8 cellular contexts compared by ENCODE assay signal in genomic region chr7:22452142-22452763, GRCh38. TPM values are rescaled to one million over a fixed set of nuclear protein-coding genes. Genes with fewer than 3 reads are reported as not detected.
DNase-seq lines count a peak whose midpoint lies in the region; ATAC-seq and TF ChIP-seq lines count a peak whose summit lies in the region.

No MANE protein-coding gene starts in this region.

- peak overlapping the region; percentile 55 for H3K27ac ChIP-seq in caudate nucleus (ENCODE audit: low read depth, low read length)

- ATAC-seq in GM18907 (IDR thresholded peaks at IDR 0.05; ENCODE audit: unreplicated experiment) = no peak
- no peak for ATAC-seq in HG03108 (IDR thresholded peaks at IDR 0.05; ENCODE audit: unreplicated experiment)

- DNase-seq in NCI-H460 (ENCODE audit: extremely low read depth, low read depth) = peak; percentile 47
- DNase-seq in caudate nucleus (lab: John Stamatoyannopoulos, UW) = peak in 53 of 61 donors; percentile 7 to 79 (median 47)
- peak; percentile 22 for DNase-seq in kidney glomerular epithelial cell (lab: John Stamatoyannopoulos, UW)
- peak; percentile 25 for DNase-seq in stimulated activated CD4-positive, alpha-beta T cell treated with anti-CD3 and anti-CD28 coated beads, Interleukin-4, amount 100 ng/mL, for 1 hour
- DNase-seq in NCI-H1436 (lab: John Stamatoyannopoulos, UW) = no peak

- peak; percentile 80 for TF ChIP-seq CTCF in GM12872 (IDR thresholded peaks at IDR 0.05; ENCODE audit: insufficient read depth, low read depth, low read length)

RNA-seq across cellular contexts. Expression of gene STEAP1B, which starts 47.7 kb away (rescaled TPM):
- total RNA-seq in NCI-H460 (2014; rRNA removed; shearing (Covaris generic)) = 5.1 and 5.4 TPM in 2 replicates
- 7.8 and 11.0 TPM in 2 replicates for polyA plus RNA-seq in NCI-H460 (2014; cell fraction: nucleus; rRNA removed)
